23 cellular contexts compared by ENCODE assay signal in the genomic region with DNA sequence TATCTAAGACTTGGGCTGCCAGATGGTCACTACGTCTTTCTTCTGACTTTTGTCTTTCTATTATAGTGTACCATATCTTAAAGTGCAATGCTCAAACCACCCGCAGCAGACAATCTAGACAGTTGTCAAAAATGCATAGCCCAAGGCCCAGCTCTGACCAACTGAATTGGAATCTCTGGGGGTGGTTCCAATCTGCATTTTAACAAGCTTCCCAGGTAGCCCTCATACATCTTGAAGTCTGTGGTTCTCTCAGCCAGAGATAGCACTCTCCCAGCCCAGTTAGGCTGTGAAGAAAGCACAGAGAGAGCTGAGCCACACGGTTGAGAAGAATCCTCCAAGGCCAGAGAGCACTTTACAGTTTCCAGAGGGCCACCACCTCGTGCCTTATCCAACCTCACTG.
"Had no signal": no experiment of that assay in that cellular context is flagged by ENCODE, and none has a peak within 500 bp of the region (broad histone marks: within the 10 kb centered on the region; RNA-seq: fewer than 3 reads in every experiment).

No MANE protein-coding gene starts in this region.

- FAIRE-seq: HTR-8/SVneo had no signal

- H3K4me3 ChIP-seq: MG63, SJSA1, SK-N-MC had no signal

- H3K9me3 ChIP-seq: MG63, SJSA1 had no signal

- H3K27ac ChIP-seq: HL-60, SJSA1, SK-N-MC had no signal

- ATAC-seq: Panc1, Right ventricle myocardium inferior had no signal

- H3K36me3 ChIP-seq: MG63, SJSA1 had no signal

- DNase-seq: KBM-7, MG63, NCI-H1092, NCI-H1105 treated with DMSO at 0.1 percent for 48 hours, NCI-H1417 treated with DMSO at 0.1 percent for 48 hours, NCI-H146, NCI-H1694 treated with DMSO at 0.1 percent for 48 hours, NCI-H2029, NCI-H2081 treated with DMSO at 0.1 percent for 48 hours, NCI-H2171, NCI-H226, NCI-H446, NCI-H510A, NCI-H524 treated with DMSO at 0.1 percent for 48 hours, NCI-H69, NCI-H774, SIG-M5 had no signal
